21 cellular contexts compared by ENCODE assay signal in genomic region chr20:61809006-61809770, GRCh38.
"Had no signal": no experiment of that assay in that cellular context is flagged by ENCODE, and none has a peak within 500 bp of the region (broad histone marks: within the 10 kb centered on the region; RNA-seq: fewer than 3 reads in every experiment).

No MANE protein-coding gene starts in this region.

- ATAC-seq: activated CD4-positive, CD25-positive, alpha-beta regulatory T cell treated with anti-CD3 and anti-CD28 coated beads, Interleukin-2, amount 50 U/mL, for 24 hours; activated CD8-positive, alpha-beta T cell treated with anti-CD3 and anti-CD28 coated beads for 36 hours had no signal

- H3K9me3 ChIP-seq: SK-N-SH had no signal

- H3K27me3 Mint-ChIP-seq: IgD-negative memory B cell had no signal

- H3K4me1 Mint-ChIP-seq: activated naive CD4-positive, alpha-beta T cell treated with anti-CD3 and anti-CD28 coated beads, Interleukin-2, amount 50 U/mL, for 24 hours; IgD-negative memory B cell had no signal

- DNase-seq: activated CD4-positive, alpha-beta T cell treated with anti-CD3 and anti-CD28 coated beads for 4 hours; activated CD8-positive, alpha-beta memory T cell treated with anti-CD3 and anti-CD28 coated beads, Interleukin-2, amount 50 U/mL, for 4 hours; activated CD8-positive, alpha-beta T cell treated with anti-CD3 and anti-CD28 coated beads for 36 hours; activated naive CD4-positive, alpha-beta T cell; activated T-cell treated with anti-CD3 and anti-CD28 coated beads, Interleukin-2, amount 50 U/mL, for 1 hour; brain microvascular endothelial cell; KG1; NCI-H1092; NCI-H1930; NCI-H2171; NCI-H2227 treated with DMSO at 0.1 percent for 48 hours; NCI-H446 treated with DMSO at 0.1 percent for 48 hours; NCI-H524 treated with DMSO at 0.1 percent for 48 hours; NCI-H82; SK-N-SH; T-helper 1 cell; WERI-Rb-1 had no signal

- H3K36me3 ChIP-seq: brain microvascular endothelial cell, WERI-Rb-1 had no signal

- H3K36me3 Mint-ChIP-seq: activated naive CD4-positive, alpha-beta T cell treated with anti-CD3 and anti-CD28 coated beads, Interleukin-2, amount 50 U/mL, for 24 hours had no signal

- H3K9me3 Mint-ChIP-seq: activated CD8-positive, alpha-beta T cell treated with anti-CD3 and anti-CD28 coated beads for 36 hours; activated naive CD4-positive, alpha-beta T cell treated with anti-CD3 and anti-CD28 coated beads, Interleukin-2, amount 50 U/mL, for 24 hours; IgD-negative memory B cell had no signal

- H3K27me3 ChIP-seq: brain microvascular endothelial cell had no signal

- H3K4me3 Mint-ChIP-seq: activated CD8-positive, alpha-beta T cell treated with anti-CD3 and anti-CD28 coated beads for 36 hours; activated naive CD4-positive, alpha-beta T cell treated with anti-CD3 and anti-CD28 coated beads, Interleukin-2, amount 50 U/mL, for 24 hours; IgD-negative memory B cell had no signal

- H3K27ac Mint-ChIP-seq: activated CD8-positive, alpha-beta T cell treated with anti-CD3 and anti-CD28 coated beads for 36 hours; activated naive CD4-positive, alpha-beta T cell treated with anti-CD3 and anti-CD28 coated beads, Interleukin-2, amount 50 U/mL, for 24 hours; IgD-negative memory B cell had no signal

- H3K27ac ChIP-seq: brain microvascular endothelial cell, WERI-Rb-1 had no signal

- FAIRE-seq: astrocyte had no signal
